ENCODE assay signal across 8 cellular contexts in genomic region chr1:160206421-160207117, GRCh38. TPM values are rescaled to one million over a fixed set of nuclear protein-coding genes. Genes with fewer than 3 reads are reported as not detected.
DNase-seq lines count a peak whose midpoint lies in the region; ATAC-seq, FAIRE-seq and TF ChIP-seq lines count a peak whose summit lies in the region.

No MANE protein-coding gene starts in this region.

- peak overlapping the region; percentile 82 for H3K4me3 ChIP-seq in WERI-Rb-1 (ENCODE audit: low read depth, low read length)

- no peaks in the 10 kb centered on the region for H3K27me3 ChIP-seq in WERI-Rb-1 (ENCODE audit: insufficient read depth, low read depth, severe bottlenecking)

- intact Hi-C loops in sciatic nerve (cut with DNase I) = no loop called here

- ATAC-seq in GM19351 (IDR thresholded peaks at IDR 0.05; ENCODE audit: unreplicated experiment) (no peak), sciatic nerve (no peak)

- DNase-seq in CD1c-positive myeloid dendritic cell (ENCODE audit: extremely low spot score) = peak; percentile 72
- peak; percentile 69 for DNase-seq in HTR-8/SVneo (ENCODE audit: insufficient read length, low spot score)
- no peak for DNase-seq in WERI-Rb-1
- DNase-seq in foreskin melanocyte = peak; percentile 84
- peak; percentile 49 for DNase-seq in retina
- DNase-seq in sciatic nerve (ENCODE audit: low spot score) = no peak
- DNase-seq in activated CD4-positive, CD25-positive, alpha-beta regulatory T cell (lab: John Stamatoyannopoulos, UW) = no peak

- H3K36me3 ChIP-seq in WERI-Rb-1 = peaks cover 52% of the 10 kb centered on the region

- H3K27ac ChIP-seq in WERI-Rb-1 = no peak overlapping the region

- no peak for FAIRE-seq in HTR-8/SVneo (lab: Jason Lieb, UNC)

- TF ChIP-seq CTCF in WERI-Rb-1 (IDR thresholded peaks at IDR 0.05; ENCODE audit: low read depth, low read length) = no peak

- no peaks in the 10 kb centered on the region for H3K9me3 ChIP-seq in WERI-Rb-1 (ENCODE audit: severe bottlenecking)

RNA-seq across cellular contexts. Expression of gene PEA15, which starts 1.4 kb away (rescaled TPM):
- total RNA-seq in sciatic nerve = 324 TPM

RNA-seq across cellular contexts. Expression of gene CASQ1, which starts 16.2 kb away (rescaled TPM):
- 1.1 TPM for total RNA-seq in sciatic nerve

RNA-seq across cellular contexts. Expression of gene ATP1A4, which starts 55.2 kb away (rescaled TPM):
- 1.2 TPM for total RNA-seq in sciatic nerve

RNA-seq across cellular contexts. Expression of gene DCAF8, which starts 55.8 kb away (rescaled TPM):
- 142 TPM for total RNA-seq in sciatic nerve

Comparison
In these comparisons a context has a peak if more than half of its experiments do, and no peak if none do; other contexts are left out.
1. DNase-seq: peak in CD1c-positive myeloid dendritic cell (single experiment), HTR-8/SVneo (single experiment), foreskin melanocyte (single experiment) and retina (single experiment); none in WERI-Rb-1 (single experiment), sciatic nerve (single experiment) and activated CD4-positive, CD25-positive, alpha-beta regulatory T cell (0 of 4).